In the genomic region with DNA sequence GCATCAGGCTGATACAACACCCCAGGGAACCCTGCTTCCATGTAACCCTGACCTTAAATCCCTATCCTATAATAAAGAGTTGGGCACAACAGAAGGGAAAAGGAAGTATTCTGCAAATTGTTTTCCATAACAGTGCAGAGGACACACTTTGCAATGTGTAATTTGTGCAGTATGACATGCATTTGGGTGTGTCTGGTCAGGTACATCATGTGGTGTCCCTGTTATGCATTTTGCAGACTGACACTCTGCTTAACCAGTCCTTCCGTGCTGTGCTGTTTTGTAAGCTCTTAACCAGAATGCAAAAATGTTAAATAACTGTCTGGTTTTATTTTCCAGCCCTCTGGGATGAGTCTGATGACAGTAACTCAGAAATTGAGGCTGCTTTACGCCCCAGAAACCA, we compare ENCODE assay signal across 13 cellular contexts. TPM values are rescaled to one million over a fixed set of nuclear protein-coding genes. Genes with fewer than 3 reads are reported as not detected.
DNase-seq lines count a peak whose midpoint lies in the region; TF ChIP-seq lines count a peak whose summit lies in the region.
"Had no signal": no experiment of that assay in that cellular context is flagged by ENCODE, and none has a peak within 500 bp of the region (broad histone marks: within the 10 kb centered on the region; RNA-seq: fewer than 3 reads in every experiment).

No MANE protein-coding gene starts in this region.

- TF ChIP-seq CTCF in epithelial cell of esophagus (IDR thresholded peaks at IDR 0.05; ENCODE audit: insufficient read depth, low read depth, low read length, missing control alignments), result no peak

- DNase-seq in COR-L47 (lab: John Stamatoyannopoulos, UW) (peak; percentile 4), NCI-H69 (lab: John Stamatoyannopoulos, UW) (peak; percentile 62), epithelial cell of esophagus (ENCODE audit: low read depth) (peak; percentile 49), renal cortical epithelial cell (ENCODE audit: low read depth) (peak; percentile 1), DMS153 (lab: John Stamatoyannopoulos, UW) (no peak), NCI-H510A (lab: John Stamatoyannopoulos, UW) (no peak)
- no peak for DNase-seq in activated T-cell treated with anti-CD3 and anti-CD28 coated beads, Interleukin-2, amount 50 U/mL, for 48 hours
- DNase-seq: CD8-positive, alpha-beta T cell; DMS 273 treated with DMSO at 0.1 percent for 48 hours; GOT3; H7; HFFc6 had no signal

- H3K4me3 ChIP-seq in epithelial cell of esophagus (ENCODE audit: low read length), result no peak overlapping the region
- H3K4me3 ChIP-seq: BLaER1 treated with 17β-estradiol and CSF1 and Interleukin-3, amounts not matched to agents 10 nM and 100 nM had no signal

RNA-seq across cellular contexts. Expression of gene XRN2, which starts 57.0 kb away (rescaled TPM):
- 135 and 156 TPM in 2 replicates for total RNA-seq in renal cortical epithelial cell

Comparison
In these comparisons a context has a peak if more than half of its experiments do, and no peak if none do; other contexts are left out.
1. DNase-seq: peak in COR-L47 (single experiment), NCI-H69 (single experiment), epithelial cell of esophagus (single experiment) and renal cortical epithelial cell (single experiment); none in DMS153 (single experiment), activated T-cell treated with anti-CD3 and anti-CD28 coated beads, Interleukin-2, amount 50 U/mL, for 48 hours (0 of 2) and NCI-H510A (single experiment).